Comparison of ENCODE assay signal across 11 cellular contexts in the genomic region with DNA sequence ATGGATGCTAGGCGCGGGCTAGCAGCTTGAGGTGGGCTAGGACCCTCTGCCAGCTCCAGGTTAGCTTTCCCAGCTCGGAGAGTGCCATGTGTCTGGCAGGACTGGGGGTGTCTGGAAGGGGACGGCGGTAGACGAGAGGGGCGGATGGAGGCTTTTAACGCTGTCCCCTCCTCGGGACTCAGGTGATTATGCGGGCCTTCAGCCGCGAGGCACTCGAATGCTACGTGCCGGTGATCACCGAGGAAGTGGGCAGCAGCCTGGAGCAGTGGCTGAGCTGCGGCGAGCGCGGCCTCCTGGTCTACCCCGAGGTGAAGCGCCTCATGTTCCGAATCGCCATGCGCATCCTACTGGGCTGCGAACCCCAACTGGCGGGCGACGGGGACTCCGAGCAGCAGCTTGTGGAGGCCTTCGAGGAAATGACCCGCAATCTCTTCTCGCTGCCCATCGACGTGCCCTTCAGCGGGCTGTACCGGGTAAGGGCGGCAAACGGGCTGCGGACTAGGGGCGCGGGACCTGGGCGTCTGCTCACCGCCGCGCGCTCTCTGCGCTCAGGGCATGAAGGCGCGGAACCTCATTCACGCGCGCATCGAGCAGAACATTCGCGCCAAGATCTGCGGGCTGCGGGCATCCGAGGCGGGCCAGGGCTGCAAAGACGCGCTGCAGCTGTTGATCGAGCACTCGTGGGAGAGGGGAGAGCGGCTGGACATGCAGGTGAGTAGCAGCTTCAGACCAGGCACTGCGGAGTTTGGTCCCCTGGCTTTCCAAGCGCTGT. TPM values are rescaled to one million over a fixed set of nuclear protein-coding genes. Genes with fewer than 3 reads are reported as not detected.
DNase-seq lines count a peak whose midpoint lies in the region; ATAC-seq and TF ChIP-seq lines count a peak whose summit lies in the region.
"Had no signal": no experiment of that assay in that cellular context is flagged by ENCODE, and none has a peak within 500 bp of the region (broad histone marks: within the 10 kb centered on the region; RNA-seq: fewer than 3 reads in every experiment).

No MANE protein-coding gene starts in this region.

- CTCF ChIA-PET in activated naive CD4-positive, alpha-beta T cell treated with anti-CD3 and anti-CD28 coated beads for 36 hours (lab: Charles Lee): interaction anchor here (0.5 to 3.0 kb wide), 3 partner anchors 110 to 184 kb away, joined by 3 to 11 read pairs (median 3); no protein-coding TSS in a partner anchor
- CTCF ChIA-PET in activated CD8-positive, alpha-beta T cell treated with anti-CD3 and anti-CD28 coated beads for 36 hours (lab: Charles Lee): interaction anchor here (0.8 to 2.6 kb wide), 3 partner anchors 9 to 278 kb away, joined by 3 to 9 read pairs (median 4); no protein-coding TSS in a partner anchor

- H3K4me1 ChIP-seq in iPS-20b (ENCODE audit: insufficient read depth, low read length): peaks cover 9% of the 10 kb centered on the region
- H3K4me1 ChIP-seq: BE2C had no signal

- peaks cover 31% of the 10 kb centered on the region for H3K4me1 Mint-ChIP-seq in activated naive CD4-positive, alpha-beta T cell treated with anti-CD3 and anti-CD28 coated beads for 36 hours (ENCODE audit: low read depth)
- H3K4me1 Mint-ChIP-seq in activated CD8-positive, alpha-beta T cell treated with anti-CD3 and anti-CD28 coated beads for 36 hours (ENCODE audit: low read depth): peaks cover 25% of the 10 kb centered on the region
- peaks cover 40% of the 10 kb centered on the region for H3K4me1 Mint-ChIP-seq in stimulated activated effector memory CD8-positive, alpha-beta T cell treated with anti-CD3 and anti-CD28 coated beads, Interleukin-12 subunit alpha, Interleukin-12 subunit beta, amount 100 ng/mL, for 72 hours

- peaks cover 72% of the 10 kb centered on the region for H3K27me3 Mint-ChIP-seq in activated naive CD4-positive, alpha-beta T cell treated with anti-CD3 and anti-CD28 coated beads for 36 hours (ENCODE audit: low read depth)
- peaks cover 67% of the 10 kb centered on the region for H3K27me3 Mint-ChIP-seq in activated CD8-positive, alpha-beta T cell treated with anti-CD3 and anti-CD28 coated beads for 36 hours

- H3K4me3 ChIP-seq in iPS-20b (ENCODE audit: low read length): peak overlapping the region; percentile 77

- TF ChIP-seq CTCF in activated CD8-positive, alpha-beta T cell treated with anti-CD3 and anti-CD28 coated beads for 36 hours (IDR thresholded peaks at IDR 0.05): no peak

- H3K4me3 Mint-ChIP-seq in activated naive CD4-positive, alpha-beta T cell treated with anti-CD3 and anti-CD28 coated beads for 36 hours: peak overlapping the region; percentile 62
- peak overlapping the region; percentile 63 for H3K4me3 Mint-ChIP-seq in activated CD8-positive, alpha-beta T cell treated with anti-CD3 and anti-CD28 coated beads for 36 hours
- H3K4me3 Mint-ChIP-seq in stimulated activated effector memory CD8-positive, alpha-beta T cell treated with anti-CD3 and anti-CD28 coated beads, Interleukin-12 subunit alpha, Interleukin-12 subunit beta, amount 100 ng/mL, for 72 hours: peak overlapping the region; percentile 75

- no peaks in the 10 kb centered on the region; the same call in 1 of the 2 replicates for H3K36me3 ChIP-seq in iPS-20b (ENCODE audit: insufficient read depth, low read depth, low read length)
- H3K36me3 ChIP-seq: BE2C had no signal

- POLR2A ChIA-PET in activated CD8-positive, alpha-beta T cell treated with anti-CD3 and anti-CD28 coated beads for 36 hours (lab: Charles Lee): interaction anchor here (1.6 kb wide), 1 partner anchor 9 kb away, joined by 6 read pairs; no protein-coding TSS in a partner anchor

- H3K27me3 ChIP-seq in iPS-20b (ENCODE audit: insufficient read depth, low read length): peaks cover 94% of the 10 kb centered on the region

- H3K9ac ChIP-seq in iPS-20b (ENCODE audit: low read depth, low read length): peak overlapping the region; percentile 61

- H3K27ac Mint-ChIP-seq in activated naive CD4-positive, alpha-beta T cell treated with anti-CD3 and anti-CD28 coated beads for 36 hours: no peak overlapping the region
- no peak overlapping the region for H3K27ac Mint-ChIP-seq in activated naive CD4-positive, alpha-beta T cell treated with anti-CD3 and anti-CD28 coated beads, Interleukin-2, amount 50 U/mL, for 72 hours
- no peak overlapping the region for H3K27ac Mint-ChIP-seq in activated CD8-positive, alpha-beta T cell treated with anti-CD3 and anti-CD28 coated beads for 36 hours
- H3K27ac Mint-ChIP-seq in stimulated activated effector memory CD8-positive, alpha-beta T cell treated with anti-CD3 and anti-CD28 coated beads, Interleukin-12 subunit alpha, Interleukin-12 subunit beta, amount 100 ng/mL, for 72 hours: no peak overlapping the region

- intact Hi-C loops in activated naive CD4-positive, alpha-beta T cell treated with anti-CD3 and anti-CD28 coated beads for 36 hours (cut with micrococcal nuclease): loop anchor here (1.0 kb wide), 1 partner anchor 12 kb away; no protein-coding TSS in a partner anchor
- intact Hi-C loops in activated CD8-positive, alpha-beta T cell treated with anti-CD3 and anti-CD28 coated beads for 36 hours (cut with micrococcal nuclease): loop anchor here (10.0 kb wide), 2 partner anchors 110 to 380 kb away; no protein-coding TSS in a partner anchor

- H3K9me3 ChIP-seq in iPS-20b (ENCODE audit: insufficient read depth, low read depth, low read length): no peaks in the 10 kb centered on the region
- H3K9me3 ChIP-seq: BE2C had no signal

- H3K27ac ChIP-seq in iPS-20b (ENCODE audit: low read length) (no peak overlapping the region), substantia nigra (ENCODE audit: low read depth, low read length, poor library complexity, severe bottlenecking) (no peak overlapping the region)

- no peak for ATAC-seq in activated naive CD4-positive, alpha-beta T cell treated with anti-CD3 and anti-CD28 coated beads, Interleukin-2, amount 50 U/mL, for 72 hours
- peak; percentile 10 for ATAC-seq in activated CD8-positive, alpha-beta T cell treated with anti-CD3 and anti-CD28 coated beads for 36 hours
- ATAC-seq in stimulated activated effector memory CD8-positive, alpha-beta T cell treated with anti-CD3 and anti-CD28 coated beads, Interleukin-12 subunit alpha, Interleukin-12 subunit beta, amount 100 ng/mL, for 72 hours: no peak
- no peak for ATAC-seq in GM21360 (IDR thresholded peaks at IDR 0.05; ENCODE audit: unreplicated experiment)
- no peak for ATAC-seq in GM21381 (IDR thresholded peaks at IDR 0.05; ENCODE audit: unreplicated experiment)

- H3K9me3 Mint-ChIP-seq in activated naive CD4-positive, alpha-beta T cell treated with anti-CD3 and anti-CD28 coated beads for 36 hours: no peaks in the 10 kb centered on the region
- H3K9me3 Mint-ChIP-seq in activated naive CD4-positive, alpha-beta T cell treated with anti-CD3 and anti-CD28 coated beads, Interleukin-2, amount 50 U/mL, for 72 hours: no peaks in the 10 kb centered on the region
- H3K9me3 Mint-ChIP-seq in activated CD8-positive, alpha-beta T cell treated with anti-CD3 and anti-CD28 coated beads for 36 hours: no peaks in the 10 kb centered on the region
- H3K9me3 Mint-ChIP-seq in stimulated activated effector memory CD8-positive, alpha-beta T cell treated with anti-CD3 and anti-CD28 coated beads, Interleukin-12 subunit alpha, Interleukin-12 subunit beta, amount 100 ng/mL, for 72 hours: no peaks in the 10 kb centered on the region

- no peaks in the 10 kb centered on the region for H3K36me3 Mint-ChIP-seq in activated naive CD4-positive, alpha-beta T cell treated with anti-CD3 and anti-CD28 coated beads for 36 hours (ENCODE audit: low read depth)
- H3K36me3 Mint-ChIP-seq in activated naive CD4-positive, alpha-beta T cell treated with anti-CD3 and anti-CD28 coated beads, Interleukin-2, amount 50 U/mL, for 72 hours: peaks cover 4 to 9% of the 10 kb centered on the region in 2 donors
- H3K36me3 Mint-ChIP-seq in activated CD8-positive, alpha-beta T cell treated with anti-CD3 and anti-CD28 coated beads for 36 hours (ENCODE audit: low read depth): no peaks in the 10 kb centered on the region
- H3K36me3 Mint-ChIP-seq in stimulated activated effector memory CD8-positive, alpha-beta T cell treated with anti-CD3 and anti-CD28 coated beads, Interleukin-12 subunit alpha, Interleukin-12 subunit beta, amount 100 ng/mL, for 72 hours: peaks cover 4% of the 10 kb centered on the region

- DNase-seq in activated naive CD4-positive, alpha-beta T cell treated with anti-CD3 and anti-CD28 coated beads for 36 hours: no peak
- no peak for DNase-seq in activated naive CD4-positive, alpha-beta T cell treated with anti-CD3 and anti-CD28 coated beads, Interleukin-2, amount 50 U/mL, for 72 hours (ENCODE audit: low spot score in 2 of 2)
- DNase-seq in activated CD8-positive, alpha-beta T cell treated with anti-CD3 and anti-CD28 coated beads for 36 hours: peak; percentile 11
- DNase-seq in stimulated activated effector memory CD8-positive, alpha-beta T cell treated with anti-CD3 and anti-CD28 coated beads, Interleukin-12 subunit alpha, Interleukin-12 subunit beta, amount 100 ng/mL, for 72 hours (ENCODE audit: low spot score in 2 of 2): peak in 1 of 2 donors; percentile 50
- no peak for DNase-seq in substantia nigra (lab: John Stamatoyannopoulos, UW)
- DNase-seq: BE2C; NCI-H226; stimulated activated CD4-positive, alpha-beta T cell treated with anti-CD3 and anti-CD28 coated beads, Interleukin-4, amount 100 ng/mL, for 1 hour had no signal

RNA-seq across cellular contexts. Expression of a gene that starts 1.1 kb away (rescaled TPM):
- total RNA-seq in activated naive CD4-positive, alpha-beta T cell treated with anti-CD3 and anti-CD28 coated beads for 36 hours: not detected
- under 1 TPM in 1 of 2 donors, not detected in 1; 0.43 TPM for total RNA-seq in activated naive CD4-positive, alpha-beta T cell treated with anti-CD3 and anti-CD28 coated beads, Interleukin-2, amount 50 U/mL, for 72 hours
- total RNA-seq in activated CD8-positive, alpha-beta T cell treated with anti-CD3 and anti-CD28 coated beads for 36 hours: not detected

RNA-seq across cellular contexts. Expression of a gene that starts 14.2 kb away (rescaled TPM):
- not detected for total RNA-seq in activated naive CD4-positive, alpha-beta T cell treated with anti-CD3 and anti-CD28 coated beads for 36 hours
- total RNA-seq in activated naive CD4-positive, alpha-beta T cell treated with anti-CD3 and anti-CD28 coated beads, Interleukin-2, amount 50 U/mL, for 72 hours: under 1 TPM in 1 of 2 donors, not detected in 1; 0.12 TPM
- total RNA-seq in activated CD8-positive, alpha-beta T cell treated with anti-CD3 and anti-CD28 coated beads for 36 hours: not detected
